Comparison of ENCODE assay signal across 14 cellular contexts in genomic region chr2:150280255-150280654, GRCh38.
DNase-seq lines count a peak whose midpoint lies in the region; ATAC-seq, FAIRE-seq and TF ChIP-seq lines count a peak whose summit lies in the region.
"Had no signal": no experiment of that assay in that cellular context is flagged by ENCODE, and none has a peak within 500 bp of the region (broad histone marks: within the 10 kb centered on the region; RNA-seq: fewer than 3 reads in every experiment).

No MANE protein-coding gene starts in this region.

- no peaks in the 10 kb centered on the region for H4K20me1 ChIP-seq in fibroblast of lung (ENCODE audit: control insufficient read depth, extremely low read depth, insufficient read depth, low read length)
- H4K20me1 ChIP-seq in neural progenitor cell (ENCODE audit: low read depth), result no peaks in the 10 kb centered on the region

- no peaks in the 10 kb centered on the region for H3F3A ChIP-seq in neural progenitor cell (ENCODE audit: low read depth)

- TF ChIP-seq CTCF in fibroblast of lung (conservative IDR thresholded peaks at IDR 0.05 in 1 of 2, IDR thresholded peaks at IDR 0.05 in 1 of 2; ENCODE audit: low read depth in 1 of 2, low read length in 2 of 2) (no peak), neural progenitor cell (IDR thresholded peaks at IDR 0.05) (no peak)

- peak; percentile 22 for DNase-seq in RCC 7860 (ENCODE audit: low spot score)
- DNase-seq in fibroblast of lung (ENCODE audit: low read depth in 2 of 2), result peak; percentile 70 to 88
- no peak for DNase-seq in neural progenitor cell (ENCODE audit: low spot score)
- DNase-seq in stimulated activated CD4-positive, alpha-beta T cell treated with anti-CD3 and anti-CD28 coated beads, Interleukin-2, amount 100 ng/mL, for 48 hours, result no peak
- DNase-seq: ACHN; activated CD4-positive, alpha-beta T cell treated with anti-CD3 and anti-CD28 coated beads for 36 hours; cerebellar nuclear complex; head of caudate nucleus; NCI-H774 had no signal

- H3K36me3 ChIP-seq in ACC112 (ENCODE audit: insufficient read depth, low read length) (no peaks in the 10 kb centered on the region), fibroblast of lung (ENCODE audit: control insufficient read depth, insufficient read depth, low read length) (no peaks in the 10 kb centered on the region), neural progenitor cell (no peaks in the 10 kb centered on the region)

- no peak overlapping the region for H3K27ac Mint-ChIP-seq in neural progenitor cell
- H3K27ac Mint-ChIP-seq: activated CD4-positive, alpha-beta T cell treated with anti-CD3 and anti-CD28 coated beads for 36 hours; activated T-helper 17 cell treated with anti-CD3 and anti-CD28 coated beads, Interleukin-2, amount 50 U/mL, for 72 hours had no signal

- H3K79me2 ChIP-seq in ACC112 (ENCODE audit: control insufficient read depth, insufficient read depth, low read length, unreplicated experiment) (no peaks in the 10 kb centered on the region), fibroblast of lung (ENCODE audit: control insufficient read depth, insufficient read depth, low read length) (no peaks in the 10 kb centered on the region), neural progenitor cell (ENCODE audit: low read depth) (no peaks in the 10 kb centered on the region)

- H3K4me3 ChIP-seq in ACC112 (ENCODE audit: low read depth, low read length), result no peak overlapping the region
- H3K4me3 ChIP-seq in fibroblast of lung (replicated peaks in 1 of 4; ENCODE audit: control extremely low read depth in 1 of 4, insufficient read depth in 1 of 4, low read depth in 3 of 4, low read length in 4 of 4), result no peak overlapping the region
- H3K4me3 ChIP-seq in neural progenitor cell, result no peak overlapping the region

- peaks cover 6% of the 10 kb centered on the region for H3K27me3 Mint-ChIP-seq in neural progenitor cell (ENCODE audit: insufficient read depth, low read depth)
- H3K27me3 Mint-ChIP-seq: activated CD4-positive, alpha-beta T cell treated with anti-CD3 and anti-CD28 coated beads for 36 hours; activated T-helper 17 cell treated with anti-CD3 and anti-CD28 coated beads, Interleukin-2, amount 50 U/mL, for 72 hours had no signal

- peaks cover 35% of the 10 kb centered on the region for H3K9me3 Mint-ChIP-seq in neural progenitor cell

- peaks cover 22% of the 10 kb centered on the region for H3K4me1 Mint-ChIP-seq in neural progenitor cell
- H3K4me1 Mint-ChIP-seq: activated CD4-positive, alpha-beta T cell treated with anti-CD3 and anti-CD28 coated beads for 36 hours; activated T-helper 17 cell treated with anti-CD3 and anti-CD28 coated beads, Interleukin-2, amount 50 U/mL, for 72 hours had no signal

- H3K27me3 ChIP-seq in ACC112 (ENCODE audit: insufficient read depth, low read length), result no peaks in the 10 kb centered on the region
- H3K27me3 ChIP-seq in fibroblast of lung (ENCODE audit: control insufficient read depth, insufficient read depth, low read length), result no peaks in the 10 kb centered on the region
- H3K27me3 ChIP-seq in neural progenitor cell, result no peaks in the 10 kb centered on the region

- H3K27ac ChIP-seq in ACC112 (ENCODE audit: low read depth, low read length) (peak overlapping the region; percentile 43), fibroblast of lung (ENCODE audit: insufficient read depth, low read length) (no peak overlapping the region), neural progenitor cell (no peak overlapping the region)

- H3K4me3 Mint-ChIP-seq in neural progenitor cell, result no peak overlapping the region
- H3K4me3 Mint-ChIP-seq: activated CD4-positive, alpha-beta T cell treated with anti-CD3 and anti-CD28 coated beads for 36 hours; activated T-helper 17 cell treated with anti-CD3 and anti-CD28 coated beads, Interleukin-2, amount 50 U/mL, for 72 hours had no signal

- H2AFZ ChIP-seq in ACC112 (ENCODE audit: low read length, unreplicated experiment) (peak overlapping the region; percentile 8), fibroblast of lung (ENCODE audit: low read length) (no peak overlapping the region), neural progenitor cell (replicated peaks) (peak overlapping the region; percentile 37)

- H3K36me3 Mint-ChIP-seq in neural progenitor cell, result peaks cover 13% of the 10 kb centered on the region

- no peaks in the 10 kb centered on the region for H3K9me3 ChIP-seq in fibroblast of lung (ENCODE audit: control insufficient read depth, insufficient read depth, low read depth, low read length)
- peaks cover 6% of the 10 kb centered on the region for H3K9me3 ChIP-seq in neural progenitor cell (ENCODE audit: low read depth)

- H3K9ac ChIP-seq in fibroblast of lung (ENCODE audit: insufficient read depth, low read length) (no peak overlapping the region), neural progenitor cell (no peak overlapping the region)

- H3K4me1 ChIP-seq in ACC112 (ENCODE audit: control insufficient read depth, insufficient read depth, low read length, unreplicated experiment) (peaks cover 11% of the 10 kb centered on the region), fibroblast of lung (ENCODE audit: control insufficient read depth, extremely low read depth, insufficient read depth, low read length) (no peaks in the 10 kb centered on the region), neural progenitor cell (no peaks in the 10 kb centered on the region)

- no peak for FAIRE-seq in RCC 7860 (lab: Jason Lieb, UNC)

- ATAC-seq in GM19023 (IDR thresholded peaks at IDR 0.05; ENCODE audit: unreplicated experiment) (no peak), HG03196 (IDR thresholded peaks at IDR 0.05; ENCODE audit: unreplicated experiment) (no peak), GM19035 (IDR thresholded peaks at IDR 0.05; ENCODE audit: unreplicated experiment) (no peak)
- ATAC-seq: activated CD4-positive, alpha-beta T cell treated with anti-CD3 and anti-CD28 coated beads for 36 hours; activated T-helper 17 cell treated with anti-CD3 and anti-CD28 coated beads, Interleukin-2, amount 50 U/mL, for 72 hours had no signal

- H3K4me2 ChIP-seq in fibroblast of lung (ENCODE audit: extremely low read depth, insufficient read depth, low read length) (peak overlapping the region; percentile 4), neural progenitor cell (no peak overlapping the region)

Comparison
In these comparisons a context has a peak if more than half of its experiments do, and no peak if none do; other contexts are left out.
1. DNase-seq: peak in RCC 7860 (single experiment) and fibroblast of lung (2 of 2); none in neural progenitor cell (single experiment) and stimulated activated CD4-positive, alpha-beta T cell treated with anti-CD3 and anti-CD28 coated beads, Interleukin-2, amount 100 ng/mL, for 48 hours (0 of 2).